In genomic region chr21:45983981-45984551, GRCh38 we compare ENCODE assay signal across 12 cellular contexts. TPM values are rescaled to one million over a fixed set of nuclear protein-coding genes. Genes with fewer than 3 reads are reported as not detected.
DNase-seq lines count a peak whose midpoint lies in the region; ATAC-seq and TF ChIP-seq lines count a peak whose summit lies in the region.
"Had no signal": no experiment of that assay in that cellular context is flagged by ENCODE, and none has a peak within 500 bp of the region (broad histone marks: within the 10 kb centered on the region; RNA-seq: fewer than 3 reads in every experiment).

No MANE protein-coding gene starts in this region.

- no peak for TF ChIP-seq CTCF in brain microvascular endothelial cell (IDR thresholded peaks at IDR 0.05; ENCODE audit: low read depth, low read length, missing control alignments)

- H3K4me3 ChIP-seq in brain microvascular endothelial cell (ENCODE audit: low read depth, low read length), result peak overlapping the region; percentile 99
- no peak overlapping the region for H3K4me3 ChIP-seq in mesendoderm (ENCODE audit: low read length)
- peak overlapping the region; percentile 76 for H3K4me3 ChIP-seq in urinary bladder (ENCODE audit: low read depth, low read length)

- no peak overlapping the region for H2AK5ac ChIP-seq in mesendoderm (ENCODE audit: low read length)

- H3K27ac ChIP-seq in brain microvascular endothelial cell (no peak overlapping the region), mesendoderm (ENCODE audit: low read depth, low read length) (no peak overlapping the region), urinary bladder (ENCODE audit: low read depth) (peak overlapping the region; percentile 82)
- H3K27ac ChIP-seq: HL-60 had no signal

- H2BK120ac ChIP-seq in mesendoderm (ENCODE audit: low read depth, low read length), result no peak overlapping the region

- ATAC-seq in stimulated activated naive CD8-positive, alpha-beta T cell treated with anti-CD3 and anti-CD28 coated beads, Interleukin-15, Interleukin-2, amounts not matched to agents 100 U/mL and 50 U/mL, for 24 hours, result no peak

- H3K79me2 ChIP-seq in mesendoderm (ENCODE audit: control insufficient read depth, insufficient read depth, low read length), result peaks cover 50% of the 10 kb centered on the region

- H3K27me3 ChIP-seq in brain microvascular endothelial cell (replicated peaks) (no peaks in the 10 kb centered on the region), mesendoderm (ENCODE audit: insufficient read depth, low read length, poor library complexity) (no peaks in the 10 kb centered on the region)

- peaks cover 26% of the 10 kb centered on the region for H3K79me1 ChIP-seq in mesendoderm (ENCODE audit: low read length)

- no peak overlapping the region for H3K18ac ChIP-seq in mesendoderm (ENCODE audit: low read length)

- H3K56ac ChIP-seq in mesendoderm (ENCODE audit: low read length), result peak overlapping the region; percentile 73

- no peak overlapping the region for H2BK15ac ChIP-seq in mesendoderm (replicated peaks; ENCODE audit: low read depth)

- no peak overlapping the region for H4K8ac ChIP-seq in mesendoderm (ENCODE audit: low read depth, low read length)

- H3K4me1 ChIP-seq in mesendoderm (ENCODE audit: control insufficient read depth, low read depth, low read length) (no peaks in the 10 kb centered on the region), urinary bladder (ENCODE audit: insufficient read depth) (no peaks in the 10 kb centered on the region)

- no peak overlapping the region for H4K5ac ChIP-seq in mesendoderm (ENCODE audit: low read length)

- in situ Hi-C loops in brain microvascular endothelial cell (cut with HindIII; ENCODE audit: low pct_ligation_motif_present, low sequenced_read_pairs), result no loop called here

- no peak overlapping the region for H3K4me2 ChIP-seq in mesendoderm (ENCODE audit: low read length)

- no peak overlapping the region for H3K4ac ChIP-seq in mesendoderm (ENCODE audit: low read depth, low read length)

- peaks cover 44% of the 10 kb centered on the region for H3K36me3 ChIP-seq in brain microvascular endothelial cell (replicated peaks)
- peaks cover 25% of the 10 kb centered on the region for H3K36me3 ChIP-seq in mesendoderm (ENCODE audit: control insufficient read depth, insufficient read depth, low read length)
- no peaks in the 10 kb centered on the region for H3K36me3 ChIP-seq in urinary bladder (ENCODE audit: insufficient read depth)

- H3K23ac ChIP-seq in mesendoderm (ENCODE audit: low read length), result no peak overlapping the region

- H3K9ac ChIP-seq in mesendoderm (ENCODE audit: low read length), result peak overlapping the region; percentile 44

- H2BK5ac ChIP-seq in mesendoderm (ENCODE audit: low read length), result no peak overlapping the region

- peak; percentile 11 for DNase-seq in activated naive CD4-positive, alpha-beta T cell treated with anti-CD3 and anti-CD28 coated beads, Interleukin-2, amount 50 U/mL, for 16 hours
- no peak for DNase-seq in activated naive CD4-positive, alpha-beta T cell treated with Interleukin-2 at 50 U/mL for 16 hours
- no peak for DNase-seq in brain microvascular endothelial cell
- DNase-seq in mesendoderm, result no peak
- DNase-seq in NAMALWA (ENCODE audit: low spot score), result no peak
- DNase-seq in stimulated activated naive CD8-positive, alpha-beta T cell treated with anti-CD3 and anti-CD28 coated beads, Interleukin-15, Interleukin-2, amounts not matched to agents 100 U/mL and 50 U/mL, for 24 hours, result no peak
- no peak for DNase-seq in EL
- DNase-seq: activated naive CD4-positive, alpha-beta T cell; CD4-positive, CD25-positive, alpha-beta regulatory T cell; GOT3 had no signal

- WGBS in mesendoderm (ENCODE audit: extremely low coverage, insufficient coverage, low lambda C conversion rate), result no CpG with 5 or more reads among the region's 38 CpGs
- whole genome bisulfite sequencing in urinary bladder, result 64% methylated on average over 38 of the region's 38 CpGs

RNA-seq across cellular contexts. Expression of gene COL6A1, which starts 2.5 kb away (rescaled TPM):
- polyA plus RNA-seq in mesendoderm (2013, experiment 1 of 2), result 187 TPM
- polyA plus RNA-seq in mesendoderm (2013, experiment 2 of 2), result 175 TPM
- 678 TPM for total RNA-seq in urinary bladder
- 1,050 TPM for polyA plus RNA-seq in urinary bladder
